In the genomic region with DNA sequence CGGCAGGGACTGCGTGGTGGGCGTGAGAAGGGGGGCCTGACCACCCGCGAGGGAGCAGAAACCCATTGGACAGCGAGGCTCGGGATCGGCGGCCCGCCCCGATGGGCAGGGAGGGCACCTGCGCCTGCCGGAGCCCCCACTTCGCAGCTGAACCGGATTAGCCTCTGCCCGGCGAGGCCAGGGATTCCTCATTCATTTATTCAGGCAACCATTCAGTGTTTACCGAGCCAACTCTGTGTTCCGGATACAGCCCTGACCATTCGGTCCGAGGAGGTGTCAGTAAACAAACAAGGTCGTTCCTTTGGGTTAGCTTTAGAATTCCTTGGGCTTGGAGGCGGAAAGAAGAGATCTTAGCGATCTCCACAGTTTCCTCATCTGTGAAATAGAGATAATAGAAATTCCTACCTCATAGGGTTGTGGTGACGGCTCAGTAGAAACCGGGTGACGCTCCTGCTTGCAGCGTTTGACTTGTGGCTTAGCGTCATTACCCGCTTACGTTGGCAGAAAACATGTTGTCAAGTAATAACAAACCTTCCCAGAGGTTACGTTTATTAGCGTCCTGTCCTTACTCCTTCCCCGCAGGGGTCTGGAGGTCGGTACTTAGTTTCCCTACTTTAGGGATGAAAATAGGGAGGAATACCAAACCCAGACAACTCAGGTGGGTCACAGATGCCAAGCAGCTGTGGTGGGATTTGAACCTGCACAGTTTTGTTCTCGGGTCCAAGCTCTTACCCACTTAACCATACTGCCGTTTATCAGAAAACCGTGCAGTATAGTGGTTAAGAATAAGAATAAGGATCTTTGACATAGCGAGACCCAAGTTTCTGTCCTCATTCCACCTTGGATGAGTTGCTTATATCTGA, we compare ENCODE assay signal across 1 cellular context.
TF ChIP-seq lines count a peak whose summit lies in the region.

No MANE protein-coding gene starts in this region.

TF ChIP-seq in SK-N-SH treated with all-trans-retinoic acid at 6 μM for 48 hours, 23 proteins besides CTCF, POLR2A, EP300 and RAD21 (continued from another document):
- TF ChIP-seq, protein P1, sequence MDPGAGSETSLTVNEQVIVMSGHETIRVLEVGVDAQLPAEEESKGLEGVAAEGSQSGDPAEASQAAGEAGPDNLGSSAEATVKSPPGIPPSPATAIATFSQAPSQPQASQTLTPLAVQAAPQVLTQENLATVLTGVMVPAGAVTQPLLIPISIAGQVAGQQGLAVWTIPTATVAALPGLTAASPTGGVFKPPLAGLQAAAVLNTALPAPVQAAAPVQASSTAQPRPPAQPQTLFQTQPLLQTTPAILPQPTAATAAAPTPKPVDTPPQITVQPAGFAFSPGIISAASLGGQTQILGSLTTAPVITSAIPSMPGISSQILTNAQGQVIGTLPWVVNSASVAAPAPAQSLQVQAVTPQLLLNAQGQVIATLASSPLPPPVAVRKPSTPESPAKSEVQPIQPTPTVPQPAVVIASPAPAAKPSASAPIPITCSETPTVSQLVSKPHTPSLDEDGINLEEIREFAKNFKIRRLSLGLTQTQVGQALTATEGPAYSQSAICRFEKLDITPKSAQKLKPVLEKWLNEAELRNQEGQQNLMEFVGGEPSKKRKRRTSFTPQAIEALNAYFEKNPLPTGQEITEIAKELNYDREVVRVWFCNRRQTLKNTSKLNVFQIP (CRISPR knock-in tag; IDR thresholded peaks at IDR 0.05; ENCODE audit: borderline replicate concordance, low read depth) = no peak
- peak; percentile 54; the same call in 1 of the 2 replicates for TF ChIP-seq TCF4 (CRISPR knock-in tag; IDR thresholded peaks at IDR 0.05; ENCODE audit: borderline replicate concordance)
- no peak for TF ChIP-seq PPARA (CRISPR knock-in tag; IDR thresholded peaks at IDR 0.05; ENCODE audit: borderline replicate concordance)
- peak; percentile 15; the same call in 1 of the 2 replicates for TF ChIP-seq ZFP3 (CRISPR knock-in tag; IDR thresholded peaks at IDR 0.05)
- TF ChIP-seq, protein P2, sequence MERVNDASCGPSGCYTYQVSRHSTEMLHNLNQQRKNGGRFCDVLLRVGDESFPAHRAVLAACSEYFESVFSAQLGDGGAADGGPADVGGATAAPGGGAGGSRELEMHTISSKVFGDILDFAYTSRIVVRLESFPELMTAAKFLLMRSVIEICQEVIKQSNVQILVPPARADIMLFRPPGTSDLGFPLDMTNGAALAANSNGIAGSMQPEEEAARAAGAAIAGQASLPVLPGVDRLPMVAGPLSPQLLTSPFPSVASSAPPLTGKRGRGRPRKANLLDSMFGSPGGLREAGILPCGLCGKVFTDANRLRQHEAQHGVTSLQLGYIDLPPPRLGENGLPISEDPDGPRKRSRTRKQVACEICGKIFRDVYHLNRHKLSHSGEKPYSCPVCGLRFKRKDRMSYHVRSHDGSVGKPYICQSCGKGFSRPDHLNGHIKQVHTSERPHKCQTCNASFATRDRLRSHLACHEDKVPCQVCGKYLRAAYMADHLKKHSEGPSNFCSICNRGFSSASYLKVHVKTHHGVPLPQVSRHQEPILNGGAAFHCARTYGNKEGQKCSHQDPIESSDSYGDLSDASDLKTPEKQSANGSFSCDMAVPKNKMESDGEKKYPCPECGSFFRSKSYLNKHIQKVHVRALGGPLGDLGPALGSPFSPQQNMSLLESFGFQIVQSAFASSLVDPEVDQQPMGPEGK (CRISPR knock-in tag; IDR thresholded peaks at IDR 0.05; ENCODE audit: borderline replicate concordance) = peak; percentile 86
- TF ChIP-seq CSDC2 (CRISPR knock-in tag; IDR thresholded peaks at IDR 0.05) = 0 out of 2 replicates have a peak, but pooled peaks have one; percentile 68
- no peak for TF ChIP-seq ZNF70 (CRISPR knock-in tag; IDR thresholded peaks at IDR 0.05)
- no peak for TF ChIP-seq ZNF565 (CRISPR knock-in tag; conservative IDR thresholded peaks at IDR 0.05; ENCODE audit: low read depth)
- TF ChIP-seq ARNTL (CRISPR knock-in tag; IDR thresholded peaks at IDR 0.05; ENCODE audit: borderline replicate concordance, low read depth) = no peak
- TF ChIP-seq ESRRG (CRISPR knock-in tag; IDR thresholded peaks at IDR 0.05) = 0 out of 2 replicates have a peak, but pooled peaks have one; percentile 69
- TF ChIP-seq ZNF8 (CRISPR knock-in tag; IDR thresholded peaks at IDR 0.05) = no peak
- TF ChIP-seq GLIS3 (CRISPR knock-in tag; IDR thresholded peaks at IDR 0.05) = peak; percentile 90; the same call in 1 of the 2 replicates
- no peak; the same call in 1 of the 2 replicates for TF ChIP-seq ZC3H10 (CRISPR knock-in tag; IDR thresholded peaks at IDR 0.05)
- TF ChIP-seq TOX (CRISPR knock-in tag; IDR thresholded peaks at IDR 0.05; ENCODE audit: borderline replicate concordance) = peak; percentile 70; the same call in 1 of the 2 replicates
- TF ChIP-seq OSR1 (CRISPR knock-in tag; IDR thresholded peaks at IDR 0.05) = no peak
- TF ChIP-seq CREB5 (CRISPR knock-in tag; IDR thresholded peaks at IDR 0.05; ENCODE audit: low read depth) = peak; percentile 68; the same call in 1 of the 2 replicates
- no peak for TF ChIP-seq BACH2 (CRISPR knock-in tag; IDR thresholded peaks at IDR 0.05; ENCODE audit: borderline replicate concordance)
- no peak for TF ChIP-seq RARB (CRISPR knock-in tag; IDR thresholded peaks at IDR 0.05)
